Comparison of ENCODE assay signal across 2 cellular contexts in the genomic region with DNA sequence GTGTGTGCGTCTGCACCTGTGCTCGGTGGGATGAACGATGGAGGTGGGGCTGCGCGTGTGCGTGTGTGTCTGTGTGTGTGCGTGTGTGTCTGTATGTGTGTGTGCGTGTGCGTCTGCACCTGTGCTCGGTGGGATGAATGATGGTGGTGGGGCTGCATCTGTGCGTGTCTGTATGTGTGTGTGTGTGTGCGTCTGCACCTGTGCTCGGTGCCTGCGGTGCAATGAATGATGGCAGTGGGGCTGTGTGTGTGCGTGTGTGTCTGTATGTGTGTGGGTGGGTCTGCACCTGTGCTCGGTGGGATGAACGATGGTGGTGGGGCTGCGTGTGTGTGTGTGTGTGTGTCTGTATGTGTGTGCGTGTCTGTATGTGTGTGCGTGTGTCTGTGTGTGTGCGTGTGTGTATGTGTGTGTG.
TF ChIP-seq lines count a peak whose summit lies in the region.

No MANE protein-coding gene starts in this region.

TF ChIP-seq in WTC11, 78 proteins besides CTCF, POLR2A, EP300 and RAD21:
- TF ChIP-seq CREM (CRISPR knock-in tag; IDR thresholded peaks at IDR 0.05), result no peak

TF ChIP-seq in HepG2, 621 proteins besides CTCF, POLR2A, EP300 and RAD21:
- TF ChIP-seq ZNF318 (CRISPR knock-in tag; IDR thresholded peaks at IDR 0.05), result no peak
- no peak for TF ChIP-seq ATM (IDR thresholded peaks at IDR 0.05; ENCODE audit: borderline replicate concordance)
- TF ChIP-seq, protein P1, sequence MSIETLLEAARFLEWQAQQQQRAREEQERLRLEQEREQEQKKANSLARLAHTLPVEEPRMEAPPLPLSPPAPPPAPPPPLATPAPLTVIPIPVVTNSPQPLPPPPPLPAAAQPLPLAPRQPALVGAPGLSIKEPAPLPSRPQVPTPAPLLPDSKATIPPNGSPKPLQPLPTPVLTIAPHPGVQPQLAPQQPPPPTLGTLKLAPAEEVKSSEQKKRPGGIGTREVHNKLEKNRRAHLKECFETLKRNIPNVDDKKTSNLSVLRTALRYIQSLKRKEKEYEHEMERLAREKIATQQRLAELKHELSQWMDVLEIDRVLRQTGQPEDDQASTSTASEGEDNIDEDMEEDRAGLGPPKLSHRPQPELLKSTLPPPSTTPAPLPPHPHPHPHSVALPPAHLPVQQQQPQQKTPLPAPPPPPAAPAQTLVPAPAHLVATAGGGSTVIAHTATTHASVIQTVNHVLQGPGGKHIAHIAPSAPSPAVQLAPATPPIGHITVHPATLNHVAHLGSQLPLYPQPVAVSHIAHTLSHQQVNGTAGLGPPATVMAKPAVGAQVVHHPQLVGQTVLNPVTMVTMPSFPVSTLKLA (IDR thresholded peaks at IDR 0.05), result no peak
- TF ChIP-seq, protein P2, sequence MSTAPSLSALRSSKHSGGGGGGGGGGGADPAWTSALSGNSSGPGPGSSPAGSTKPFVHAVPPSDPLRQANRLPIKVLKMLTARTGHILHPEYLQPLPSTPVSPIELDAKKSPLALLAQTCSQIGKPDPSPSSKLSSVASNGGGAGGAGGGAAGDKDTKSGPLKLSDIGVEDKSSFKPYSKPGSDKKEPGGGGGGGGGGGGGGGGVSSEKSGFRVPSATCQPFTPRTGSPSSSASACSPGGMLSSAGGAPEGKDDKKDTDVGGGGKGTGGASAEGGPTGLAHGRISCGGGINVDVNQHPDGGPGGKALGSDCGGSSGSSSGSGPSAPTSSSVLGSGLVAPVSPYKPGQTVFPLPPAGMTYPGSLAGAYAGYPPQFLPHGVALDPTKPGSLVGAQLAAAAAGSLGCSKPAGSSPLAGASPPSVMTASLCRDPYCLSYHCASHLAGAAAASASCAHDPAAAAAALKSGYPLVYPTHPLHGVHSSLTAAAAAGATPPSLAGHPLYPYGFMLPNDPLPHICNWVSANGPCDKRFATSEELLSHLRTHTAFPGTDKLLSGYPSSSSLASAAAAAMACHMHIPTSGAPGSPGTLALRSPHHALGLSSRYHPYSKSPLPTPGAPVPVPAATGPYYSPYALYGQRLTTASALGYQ (CRISPR knock-in tag; IDR thresholded peaks at IDR 0.05), result no peak
- TF ChIP-seq RAD51 (IDR thresholded peaks at IDR 0.05; ENCODE audit: borderline replicate concordance), result no peak
- no peak for TF ChIP-seq ARID4A (CRISPR knock-in tag; IDR thresholded peaks at IDR 0.05; ENCODE audit: borderline replicate concordance)
- no peak for TF ChIP-seq GATAD1 (CRISPR knock-in tag; IDR thresholded peaks at IDR 0.05)
- TF ChIP-seq ZNF451 (CRISPR knock-in tag; IDR thresholded peaks at IDR 0.05), result no peak
- TF ChIP-seq ZFP62 (CRISPR knock-in tag; IDR thresholded peaks at IDR 0.05), result no peak
- no peak for TF ChIP-seq ZNF546 (CRISPR knock-in tag; conservative IDR thresholded peaks at IDR 0.05)
- no peak for TF ChIP-seq SOX5 (CRISPR knock-in tag; IDR thresholded peaks at IDR 0.05; ENCODE audit: borderline replicate concordance)
- TF ChIP-seq POGK (CRISPR knock-in tag; conservative IDR thresholded peaks at IDR 0.05), result no peak
- TF ChIP-seq PBX2 (CRISPR knock-in tag; IDR thresholded peaks at IDR 0.05), result no peak
- TF ChIP-seq ZNF136 (CRISPR knock-in tag; IDR thresholded peaks at IDR 0.05; ENCODE audit: low read depth), result no peak
- TF ChIP-seq ZNF414 (CRISPR knock-in tag; IDR thresholded peaks at IDR 0.05), result no peak
- no peak for TF ChIP-seq ZKSCAN1 (IDR thresholded peaks at IDR 0.05; ENCODE audit: low read length)
- TF ChIP-seq ZNF441 (CRISPR knock-in tag; IDR thresholded peaks at IDR 0.05; ENCODE audit: borderline replicate concordance), result no peak
- no peak for TF ChIP-seq ZNF841 (CRISPR knock-in tag; IDR thresholded peaks at IDR 0.05; ENCODE audit: borderline replicate concordance)
TF ChIP-seq in HepG2: peak in this region for 0.
